Comparison of ENCODE assay signal across 20 cellular contexts in the genomic region with DNA sequence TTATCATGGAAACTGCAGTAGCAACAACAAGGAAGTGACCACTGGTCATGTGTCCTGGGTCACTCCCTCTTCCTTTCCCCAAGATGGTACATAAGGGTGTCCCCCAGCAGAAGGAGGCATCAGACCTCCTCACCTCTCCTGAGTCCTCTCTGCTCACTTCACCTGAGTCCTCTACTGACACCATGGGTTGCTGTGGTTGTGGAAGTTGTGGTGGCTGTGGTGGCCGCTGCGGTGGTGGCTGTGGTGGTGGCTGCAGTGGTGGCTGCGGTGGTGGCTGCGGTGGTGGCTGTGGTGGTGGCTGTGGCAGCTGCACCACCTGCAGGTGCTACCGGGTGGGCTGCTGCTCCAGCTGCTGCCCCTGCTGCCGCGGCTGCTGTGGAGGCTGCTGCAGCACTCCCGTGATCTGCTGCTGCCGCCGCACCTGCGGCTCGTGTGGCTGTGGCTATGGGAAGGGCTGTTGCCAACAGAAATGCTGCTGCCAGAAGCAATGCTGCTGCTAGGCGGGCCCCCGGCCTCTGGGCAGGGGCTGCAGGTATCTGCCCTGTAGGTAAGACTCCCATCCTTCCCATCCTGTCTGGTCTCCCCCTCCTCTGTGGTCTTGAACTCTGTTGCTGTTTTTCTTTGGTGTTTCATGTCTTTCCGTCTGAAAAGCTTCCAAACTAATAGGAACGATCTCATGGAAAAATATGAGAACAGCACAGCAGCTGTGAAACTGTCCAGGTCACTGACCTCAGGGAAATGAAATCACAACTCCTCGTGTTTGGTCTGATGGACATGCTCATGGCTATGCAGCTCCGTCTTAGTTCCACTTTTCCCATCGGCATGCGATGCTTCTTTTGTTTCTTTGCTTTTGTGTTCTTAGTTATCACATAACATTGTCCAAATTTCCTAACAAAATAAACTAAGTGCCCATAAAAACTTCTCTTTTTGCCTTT. TPM values are rescaled to one million over a fixed set of nuclear protein-coding genes. Genes with fewer than 3 reads are reported as not detected.
DNase-seq lines count a peak whose midpoint lies in the region; ATAC-seq and TF ChIP-seq lines count a peak whose summit lies in the region.
"Had no signal": no experiment of that assay in that cellular context is flagged by ENCODE, and none has a peak within 500 bp of the region (broad histone marks: within the 10 kb centered on the region; RNA-seq: fewer than 3 reads in every experiment).

A gene with protein sequence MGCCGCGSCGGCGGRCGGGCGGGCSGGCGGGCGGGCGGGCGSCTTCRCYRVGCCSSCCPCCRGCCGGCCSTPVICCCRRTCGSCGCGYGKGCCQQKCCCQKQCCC (plus strand): TSS at position 183 of the 935 bp plus-strand sequence. CDS start 0 bp downstream, at position 183.

- no peak within 1 kb of the TSS for H3K4me3 Mint-ChIP-seq in neural progenitor cell
- H3K4me3 Mint-ChIP-seq: activated B cell treated with CpG ODN at 0.5 μM for 24 hours; activated CD4-positive, alpha-beta memory T cell treated with anti-CD3 and anti-CD28 coated beads for 36 hours; CD4-positive, alpha-beta memory T cell; stimulated activated naive B cell treated with anti-CD40 and anti-IgM and Interleukin-4, amounts not matched to agents 10 μg/mL and 1 μg/mL and 100 μg/mL, for 72 hours had no signal

- H3K9me2 ChIP-seq in GM23248 (ENCODE audit: insufficient read depth) = no peaks in the 10 kb centered on the region

- H3K23ac ChIP-seq in neuronal stem cell (ENCODE audit: low read depth, low read length, poor library complexity) = peak within 1 kb of the TSS; percentile 45

- no peak within 1 kb of the TSS for H2BK5ac ChIP-seq in neuronal stem cell (ENCODE audit: low read length)

- no peak within 1 kb of the TSS for H4K91ac ChIP-seq in neuronal stem cell (ENCODE audit: low read depth, low read length, poor library complexity)

- H3K4me1 ChIP-seq in GM23248 (ENCODE audit: insufficient read depth) = no peaks in the 10 kb centered on the region
- peaks cover 18% of the 10 kb centered on the region for H3K4me1 ChIP-seq in adipocyte (ENCODE audit: control insufficient read depth, insufficient read depth, low read length)
- no peaks in the 10 kb centered on the region for H3K4me1 ChIP-seq in neuronal stem cell (ENCODE audit: control insufficient read depth in 2 of 2, insufficient read depth in 1 of 2, low read depth in 1 of 2, low read length in 2 of 2)
- no peaks in the 10 kb centered on the region for H3K4me1 ChIP-seq in neural progenitor cell
- H3K4me1 ChIP-seq: left lung, SJSA1 had no signal

- H3K4me1 Mint-ChIP-seq in neural progenitor cell = peaks cover 2% of the 10 kb centered on the region
- H3K4me1 Mint-ChIP-seq: activated B cell treated with CpG ODN at 0.5 μM for 24 hours; CD4-positive, alpha-beta memory T cell; stimulated activated naive B cell treated with anti-CD40 and anti-IgM and Interleukin-4, amounts not matched to agents 10 μg/mL and 1 μg/mL and 100 μg/mL, for 72 hours had no signal

- no peak within 1 kb of the TSS for H2BK12ac ChIP-seq in neuronal stem cell (ENCODE audit: low read length)

- H2AFZ ChIP-seq in GM23248 (peak within 1 kb of the TSS; percentile 55), neuronal stem cell (ENCODE audit: low read length) (no peak within 1 kb of the TSS), neural progenitor cell (replicated peaks) (no peak within 1 kb of the TSS)

- no peak within 1 kb of the TSS for H2AK5ac ChIP-seq in neuronal stem cell (ENCODE audit: low read depth, low read length)

- H3K27ac ChIP-seq in GM23248 (no peak within 1 kb of the TSS), neuronal stem cell (replicated peaks; ENCODE audit: low read length) (no peak within 1 kb of the TSS), neural progenitor cell (no peak within 1 kb of the TSS)
- H3K27ac ChIP-seq: left lung, SJSA1, thoracic aorta had no signal

- H4K8ac ChIP-seq in neuronal stem cell (ENCODE audit: low read depth, low read length) = no peak within 1 kb of the TSS

- H2BK120ac ChIP-seq in neuronal stem cell (ENCODE audit: low read depth, low read length) = no peak within 1 kb of the TSS

- no peaks in the 10 kb centered on the region for H3K9me3 ChIP-seq in GM23248 (ENCODE audit: low read depth)
- H3K9me3 ChIP-seq in adipocyte (ENCODE audit: control insufficient read depth, low read length) = peaks cover under 1% of the 10 kb centered on the region
- H3K9me3 ChIP-seq in neuronal stem cell (replicated peaks in 1 of 2; ENCODE audit: control insufficient read depth in 2 of 2, insufficient read depth in 1 of 2, low read depth in 1 of 2, low read length in 2 of 2) = no peaks in the 10 kb centered on the region
- no peaks in the 10 kb centered on the region for H3K9me3 ChIP-seq in neural progenitor cell (ENCODE audit: low read depth)
- H3K9me3 ChIP-seq: SJSA1, thoracic aorta had no signal

- TF ChIP-seq CTCF in fibroblast of the aortic adventitia (IDR thresholded peaks at IDR 0.05; ENCODE audit: insufficient read depth, low read length) (no peak), neural progenitor cell (IDR thresholded peaks at IDR 0.05) (no peak)

- no peaks in the 10 kb centered on the region for H3K79me2 ChIP-seq in GM23248 (ENCODE audit: insufficient read depth)
- H3K79me2 ChIP-seq in neural progenitor cell (ENCODE audit: low read depth) = no peaks in the 10 kb centered on the region

- no peak for DNase-seq in GM23248
- no peak for DNase-seq in adipocyte (ENCODE audit: low read depth)
- peak; percentile 62 for DNase-seq in fibroblast of the aortic adventitia (ENCODE audit: low read depth)
- DNase-seq in neuronal stem cell (ENCODE audit: low spot score) = no peak
- DNase-seq in neural progenitor cell (ENCODE audit: low spot score) = no peak
- DNase-seq in UCSD-AML1 (lab: John Stamatoyannopoulos, UW; ENCODE audit: unreplicated experiment) = no peak
- DNase-seq: activated B cell treated with CpG ODN at 0.5 μM for 24 hours; activated CD4-positive, alpha-beta memory T cell treated with anti-CD3 and anti-CD28 coated beads for 36 hours; amygdala; CD4-positive, alpha-beta memory T cell; central memory CD4-positive, alpha-beta T cell; occipital lobe; stimulated activated naive B cell treated with anti-CD40 and anti-IgM and Interleukin-4, amounts not matched to agents 10 μg/mL and 1 μg/mL and 100 μg/mL, for 72 hours had no signal

- H3F3A ChIP-seq in GM23248 (ENCODE audit: insufficient read depth) = no peaks in the 10 kb centered on the region
- no peaks in the 10 kb centered on the region for H3F3A ChIP-seq in neural progenitor cell (ENCODE audit: low read depth)

- no peak within 1 kb of the TSS for H3K4ac ChIP-seq in neuronal stem cell (ENCODE audit: low read length)

- peak within 1 kb of the TSS; percentile 21 for H3K4me2 ChIP-seq in GM23248 (ENCODE audit: unreplicated experiment)
- no peak within 1 kb of the TSS for H3K4me2 ChIP-seq in neuronal stem cell (ENCODE audit: insufficient read depth, low read length, poor library complexity, severe bottlenecking)
- H3K4me2 ChIP-seq in neural progenitor cell = no peak within 1 kb of the TSS

- H3K79me1 ChIP-seq in neuronal stem cell (ENCODE audit: low read depth, low read length) = no peaks in the 10 kb centered on the region

- H3K18ac ChIP-seq in neuronal stem cell (ENCODE audit: low read length) = no peak within 1 kb of the TSS

- peaks cover 8% of the 10 kb centered on the region for H3K27me3 Mint-ChIP-seq in neural progenitor cell (ENCODE audit: insufficient read depth, low read depth)

- no peaks in the 10 kb centered on the region for H3K36me3 Mint-ChIP-seq in neural progenitor cell
- H3K36me3 Mint-ChIP-seq: activated CD4-positive, alpha-beta memory T cell treated with anti-CD3 and anti-CD28 coated beads for 36 hours; CD4-positive, alpha-beta memory T cell had no signal

- no peaks in the 10 kb centered on the region for H3K9me3 Mint-ChIP-seq in neural progenitor cell
- H3K9me3 Mint-ChIP-seq: activated CD4-positive, alpha-beta memory T cell treated with anti-CD3 and anti-CD28 coated beads for 36 hours; CD4-positive, alpha-beta memory T cell; stimulated activated naive B cell treated with anti-CD40 and anti-IgM and Interleukin-4, amounts not matched to agents 10 μg/mL and 1 μg/mL and 100 μg/mL, for 72 hours had no signal

- H3K4me3 ChIP-seq in GM23248 (no peak within 1 kb of the TSS), adipocyte (ENCODE audit: low read length) (no peak within 1 kb of the TSS), fibroblast of the aortic adventitia (ENCODE audit: low read depth, low read length) (no peak within 1 kb of the TSS), neuronal stem cell (ENCODE audit: low read length in 2 of 2) (no peak within 1 kb of the TSS), neural progenitor cell (no peak within 1 kb of the TSS)
- H3K4me3 ChIP-seq: left lung, SJSA1, thoracic aorta had no signal

- H2BK15ac ChIP-seq in neuronal stem cell (ENCODE audit: low read length) = no peak within 1 kb of the TSS

- H3K14ac ChIP-seq in neuronal stem cell (ENCODE audit: low read length) = no peak within 1 kb of the TSS

- no peaks in the 10 kb centered on the region for H4K20me1 ChIP-seq in GM23248 (ENCODE audit: insufficient read depth)
- no peaks in the 10 kb centered on the region for H4K20me1 ChIP-seq in neural progenitor cell (ENCODE audit: low read depth)

- H3K27me3 ChIP-seq in GM23248 (replicated peaks; ENCODE audit: insufficient read depth) = no peaks in the 10 kb centered on the region
- H3K27me3 ChIP-seq in adipocyte (replicated peaks; ENCODE audit: control insufficient read depth, insufficient read depth, low read length) = no peaks in the 10 kb centered on the region
- H3K27me3 ChIP-seq in neuronal stem cell (ENCODE audit: control insufficient read depth in 3 of 3, insufficient read depth in 3 of 3, low read depth in 1 of 3, low read length in 3 of 3) = no peaks in the 10 kb centered on the region
- no peaks in the 10 kb centered on the region for H3K27me3 ChIP-seq in neural progenitor cell
- H3K27me3 ChIP-seq: left lung, SJSA1 had no signal

- H3K27ac Mint-ChIP-seq in neural progenitor cell = no peak within 1 kb of the TSS
- H3K27ac Mint-ChIP-seq: activated B cell treated with CpG ODN at 0.5 μM for 24 hours; activated CD4-positive, alpha-beta memory T cell treated with anti-CD3 and anti-CD28 coated beads for 36 hours; CD4-positive, alpha-beta memory T cell; stimulated activated naive B cell treated with anti-CD40 and anti-IgM and Interleukin-4, amounts not matched to agents 10 μg/mL and 1 μg/mL and 100 μg/mL, for 72 hours had no signal

- WGBS in GM23248 (ENCODE audit: low coverage in 1 of 2, low lambda C conversion rate in 2 of 2, missing lambda C conversion rate in 2 of 2), 2 experiments = 73 to 82% methylated on average over 20 of the region's 20 CpGs
- no CpG with 5 or more reads among the region's 20 CpGs for WGBS in neuronal stem cell (ENCODE audit: extremely low coverage in 2 of 2, insufficient read length in 2 of 2, insufficient replicate concordance in 1 of 2), 2 donors

- no peak for ATAC-seq in GM18861 (IDR thresholded peaks at IDR 0.05; ENCODE audit: unreplicated experiment)
- ATAC-seq: left lung; stimulated activated naive B cell treated with anti-CD40 and anti-IgM and Interleukin-4, amounts not matched to agents 10 μg/mL and 1 μg/mL and 100 μg/mL, for 72 hours had no signal

- H3K9ac ChIP-seq in GM23248 (no peak within 1 kb of the TSS), adipocyte (ENCODE audit: low read length) (peak within 1 kb of the TSS; percentile 21), neuronal stem cell (ENCODE audit: low read depth, low read length, poor library complexity) (no peak within 1 kb of the TSS), neural progenitor cell (no peak within 1 kb of the TSS)

- H3K36me3 ChIP-seq in GM23248 (ENCODE audit: low read depth) = no peaks in the 10 kb centered on the region
- H3K36me3 ChIP-seq in adipocyte (ENCODE audit: control insufficient read depth, insufficient read depth, low read length, severe bottlenecking) = no peaks in the 10 kb centered on the region
- H3K36me3 ChIP-seq in neuronal stem cell (replicated peaks in 1 of 2; ENCODE audit: control insufficient read depth in 2 of 2, insufficient read depth in 2 of 2, low read length in 2 of 2) = no peaks in the 10 kb centered on the region
- H3K36me3 ChIP-seq in neural progenitor cell = no peaks in the 10 kb centered on the region
- H3K36me3 ChIP-seq: left lung, SJSA1, thoracic aorta had no signal

- in situ Hi-C loops in GM23248 (cut with MboI) = no loop called here

RNA-seq across cellular contexts. Expression of the gene that starts here (rescaled TPM):
- total RNA-seq in GM23248 (2014; rRNA removed; shearing (Covaris generic)) = not detected in 2 replicates
- polyA plus RNA-seq in GM23248 (2016; fragmentation: Nextera tagmentation; extraction: Ambion mirVana) = not detected in 2 replicates
- total RNA-seq in fibroblast of the aortic adventitia (ENCODE audit: low replicate concordance) (not detected in 2 replicates), neural progenitor cell (ENCODE audit: low replicate concordance) (not detected in 2 replicates)
- polyA plus RNA-seq in neuronal stem cell (2013, experiment 1 of 2) = not detected
- not detected for polyA plus RNA-seq in neuronal stem cell (2013, experiment 2 of 2)
- total RNA-seq: activated B cell treated with CpG ODN at 0.5 μM for 24 hours; activated CD4-positive, alpha-beta memory T cell treated with anti-CD3 and anti-CD28 coated beads for 36 hours; CD4-positive, alpha-beta memory T cell; G401; left lung; occipital lobe; SJSA1; T-helper 2 cell treated with Interferon-gamma antibody and Interleukin-4, amounts not matched to agents 100 ng/mL and 5 ng/mL, for 36 hours; thoracic aorta had no signal
- polyA plus RNA-seq: CD4-positive, alpha-beta memory T cell; esophagus had no signal

Comparison
In these comparisons a context has a peak if more than half of its experiments do, and no peak if none do; other contexts are left out.
1. Peak in DNase-seq in fibroblast of the aortic adventitia; RNA of the gene not detected or under 1 TPM.